Comparison of ENCODE assay signal across 10 cellular contexts in the genomic region with DNA sequence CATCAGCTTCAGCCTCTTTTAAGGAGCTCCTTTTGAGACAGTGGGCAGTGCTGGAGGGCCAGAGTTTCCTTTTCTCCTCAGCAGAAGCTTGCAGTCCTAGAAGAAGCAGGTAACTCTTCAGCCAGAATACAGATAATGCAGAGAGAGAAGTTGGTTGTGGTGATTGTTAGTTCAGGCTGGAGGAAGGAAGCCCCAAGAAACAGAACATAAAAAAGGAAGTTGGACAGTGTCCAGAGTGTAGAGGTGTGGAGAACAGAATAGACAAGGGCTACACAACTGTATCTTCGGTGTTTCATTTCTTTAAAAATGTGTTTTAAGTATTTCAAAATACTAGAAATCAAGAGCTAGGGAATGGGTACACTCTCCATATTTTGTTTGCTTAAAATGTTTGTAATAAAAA. TPM values are rescaled to one million over a fixed set of nuclear protein-coding genes. Genes with fewer than 3 reads are reported as not detected.
DNase-seq lines count a peak whose midpoint lies in the region; ATAC-seq, FAIRE-seq and TF ChIP-seq lines count a peak whose summit lies in the region.
"Had no signal": no experiment of that assay in that cellular context is flagged by ENCODE, and none has a peak within 500 bp of the region (broad histone marks: within the 10 kb centered on the region; RNA-seq: fewer than 3 reads in every experiment).

No MANE protein-coding gene starts in this region.

- peak overlapping the region; percentile 89 for H3K4me2 ChIP-seq in keratinocyte (ENCODE audit: control insufficient read depth, extremely low read depth, insufficient read depth, low read depth, low read length)

- peak overlapping the region; percentile 67 for H3K27ac ChIP-seq in HL-60 (replicated peaks)
- peak overlapping the region; percentile 97 for H3K27ac ChIP-seq in keratinocyte (ENCODE audit: control insufficient read depth, insufficient read depth, low read length)
- peak overlapping the region; percentile 78 to 87 for H3K27ac ChIP-seq in thoracic aorta

- H3K36me3 ChIP-seq in keratinocyte (ENCODE audit: control insufficient read depth in 2 of 2, extremely low read depth in 1 of 2, insufficient read depth in 2 of 2, low read length in 2 of 2) (peaks cover 0 to 2% of the 10 kb centered on the region in 2 experiments), thoracic aorta (no peaks in the 10 kb centered on the region)
- H3K36me3 ChIP-seq: adrenal gland had no signal

- DNase-seq in HL-60 (ENCODE audit: low read depth in 1 of 2, low spot score in 1 of 2) (peak; percentile 73 to 77), SIG-M5 treated with dmso at 0.1 percent for 504 hours (lab: John Stamatoyannopoulos, UW; ENCODE audit: unreplicated experiment) (peak; percentile 80), keratinocyte (ENCODE audit: low read depth, low spot score) (no peak), thoracic aorta (ENCODE audit: low spot score) (no peak), hippocampal formation (lab: John Stamatoyannopoulos, UW) (no peak), DMS114 treated with DMSO at 0.1 percent for 48 hours (lab: John Stamatoyannopoulos, UW; ENCODE audit: unreplicated experiment) (no peak)
- no peak for DNase-seq in effector CD8-positive, alpha-beta T cell (lab: John Stamatoyannopoulos, UW)
- DNase-seq: adrenal gland, NCI-H510A had no signal

- H3K9me3 ChIP-seq in keratinocyte (ENCODE audit: control insufficient read depth, low read depth, low read length) (no peaks in the 10 kb centered on the region), thoracic aorta (no peaks in the 10 kb centered on the region)
- H3K9me3 ChIP-seq: adrenal gland had no signal

- FAIRE-seq in keratinocyte (lab: Jason Lieb, UNC), result no peak

- no peak for TF ChIP-seq CTCF in HL-60 (IDR thresholded peaks at IDR 0.05; ENCODE audit: insufficient read depth, low read length)
- no peak for TF ChIP-seq CTCF in keratinocyte (optimal IDR thresholded peaks at IDR 0.05 in 1 of 3, IDR thresholded peaks at IDR 0.05 in 1 of 3, conservative IDR thresholded peaks at IDR 0.05 in 1 of 3; ENCODE audit: extremely low read depth in 1 of 3, insufficient read depth in 2 of 3, low read length in 3 of 3)
- no peak for TF ChIP-seq CTCF in thoracic aorta (IDR thresholded peaks at IDR 0.05)

- no peaks in the 10 kb centered on the region for H3K27me3 ChIP-seq in HL-60 (ENCODE audit: insufficient read depth, poor library complexity, severe bottlenecking)
- H3K27me3 ChIP-seq in keratinocyte (ENCODE audit: control insufficient read depth, extremely low read depth, insufficient read depth, low read length), result no peaks in the 10 kb centered on the region
- no peaks in the 10 kb centered on the region for H3K27me3 ChIP-seq in thoracic aorta (replicated peaks; ENCODE audit: insufficient read depth)
- H3K27me3 ChIP-seq: adrenal gland had no signal

- peaks cover 44% of the 10 kb centered on the region for H3K4me1 ChIP-seq in keratinocyte (ENCODE audit: control insufficient read depth, extremely low read depth, insufficient read depth, low read length)
- peaks cover 26 to 27% of the 10 kb centered on the region in 2 donors for H3K4me1 ChIP-seq in thoracic aorta (ENCODE audit: control insufficient read depth in 1 of 2, low read depth in 2 of 2)

- H3K9ac ChIP-seq in keratinocyte (ENCODE audit: control insufficient read depth, extremely low read depth, insufficient read depth, low read length), result peak overlapping the region; percentile 80

- no peaks in the 10 kb centered on the region for H4K20me1 ChIP-seq in keratinocyte (ENCODE audit: control insufficient read depth, extremely low read depth, insufficient read depth, low read length)

- H3K9me1 ChIP-seq in keratinocyte (ENCODE audit: control insufficient read depth, extremely low read depth, insufficient read depth, low read length), result no peaks in the 10 kb centered on the region

- no peak for ATAC-seq in thoracic aorta (ENCODE audit: insufficient number of reproducible peaks, low FRiP score, low read depth)
- no peak for ATAC-seq in GM19035 (IDR thresholded peaks at IDR 0.05; ENCODE audit: unreplicated experiment)

- H2AFZ ChIP-seq in keratinocyte (ENCODE audit: control insufficient read depth, low read length), result peak overlapping the region; percentile 50

- H3K4me3 ChIP-seq in HL-60 (replicated peaks; ENCODE audit: insufficient read depth, low read length), result no peak overlapping the region
- peak overlapping the region in 1 of 3 experiments; percentile 25 for H3K4me3 ChIP-seq in keratinocyte (ENCODE audit: control insufficient read depth in 2 of 3, extremely low read depth in 1 of 3, insufficient read depth in 2 of 3, low read depth in 1 of 3, low read length in 3 of 3)
- H3K4me3 ChIP-seq in thoracic aorta, result no peak overlapping the region
- H3K4me3 ChIP-seq: adrenal gland had no signal

- dilution Hi-C loops in keratinocyte (cut with MboI; ENCODE audit: extremely low pct_ligation_motif_present, low sequenced_read_pairs), result no loop called here

- peaks cover 44% of the 10 kb centered on the region for H3K79me2 ChIP-seq in keratinocyte (ENCODE audit: control insufficient read depth, insufficient read depth, low read length)

RNA-seq across cellular contexts. Expression of a gene that starts 6.4 kb away (rescaled TPM):
- polyA plus RNA-seq in keratinocyte, result 241 to 382 TPM (median 335 TPM) in 3 replicates
- polyA plus RNA-seq in keratinocyte (2011; ENCODE audit: low read depth), result 430 TPM
- 209 and 270 TPM in 2 replicates for polyA plus RNA-seq in keratinocyte (2011; cell fraction: cytosol; rRNA removed)
- polyA plus RNA-seq in keratinocyte (2011; cell fraction: nucleus; rRNA removed), result 885 and 985 TPM in 2 replicates
- 282 and 1,276 TPM in 2 replicates for polyA plus RNA-seq in keratinocyte (2012; ENCODE audit: low replicate concordance)
- 91.7 to 136 TPM (median 110 TPM) in 3 replicates for polyA minus RNA-seq in keratinocyte
- polyA minus RNA-seq in keratinocyte (2011; cell fraction: cytosol; rRNA and poly(A)+ RNA removed), result 428 TPM
- polyA minus RNA-seq in keratinocyte (2011; cell fraction: nucleus; rRNA and poly(A)+ RNA removed), result 574 and 697 TPM in 2 replicates
- 1 to 10 TPM; 6.9 to 8.1 TPM for total RNA-seq in thoracic aorta

RNA-seq across cellular contexts. Expression of a gene that starts 37.0 kb away (rescaled TPM):
- 10.1 to 16.3 TPM (median 13.1 TPM) in 3 replicates for polyA plus RNA-seq in keratinocyte
- polyA plus RNA-seq in keratinocyte (2011; ENCODE audit: low read depth), result 34.3 TPM
- polyA plus RNA-seq in keratinocyte (2011; cell fraction: cytosol; rRNA removed), result 5.8 and 11.8 TPM in 2 replicates
- 17.9 and 25.5 TPM in 2 replicates for polyA plus RNA-seq in keratinocyte (2011; cell fraction: nucleus; rRNA removed)
- 10.3 and 15.3 TPM in 2 replicates for polyA plus RNA-seq in keratinocyte (2012; ENCODE audit: low replicate concordance)
- polyA minus RNA-seq in keratinocyte, result 2.5 to 12.6 TPM (median 7.6 TPM) in 3 replicates
- polyA minus RNA-seq in keratinocyte (2011; cell fraction: cytosol; rRNA and poly(A)+ RNA removed), result 17.8 TPM
- 7.6 and 11.2 TPM in 2 replicates for polyA minus RNA-seq in keratinocyte (2011; cell fraction: nucleus; rRNA and poly(A)+ RNA removed)
- 10 to 100 TPM; 20.4 to 42.4 TPM for total RNA-seq in thoracic aorta

Comparison
In these comparisons a context has a peak if more than half of its experiments do, and no peak if none do; other contexts are left out.
1. DNase-seq: peak in HL-60 (2 of 2) and SIG-M5 treated with dmso at 0.1 percent for 504 hours (single experiment); none in keratinocyte (single experiment), thoracic aorta (single experiment), hippocampal formation (0 of 2), DMS114 treated with DMSO at 0.1 percent for 48 hours (single experiment) and effector CD8-positive, alpha-beta T cell (single experiment).
2. Peak in every context shown above with its lines, with median percentiles within 50 percentile points of each other: H3K27ac ChIP-seq.